9 cellular contexts compared by ENCODE assay signal in genomic region chr12:67482751-67483661, GRCh38.
DNase-seq lines count a peak whose midpoint lies in the region; ATAC-seq, FAIRE-seq and TF ChIP-seq lines count a peak whose summit lies in the region.
"Had no signal": no experiment of that assay in that cellular context is flagged by ENCODE, and none has a peak within 500 bp of the region (broad histone marks: within the 10 kb centered on the region; RNA-seq: fewer than 3 reads in every experiment).

No MANE protein-coding gene starts in this region.

- H2AFZ ChIP-seq in HepG2 (ENCODE audit: low read length), result no peak overlapping the region

- no peak for TF ChIP-seq RAD21 in HepG2 (CRISPR knock-in tag; IDR thresholded peaks at IDR 0.05)

- in situ Hi-C loops in HepG2 (cut with HindIII; ENCODE audit: extremely low pct_ligation_motif_present, low pct_unique_long_range_greater_than_20kb), result no loop called here

- CTCF ChIA-PET in HepG2 (lab: Yijun Ruan, JAX; ENCODE audit: low intra/inter-chr PET ratio, low total read pairs), result no interaction called here

- H3K4me3 ChIP-seq in right lobe of liver (no peak overlapping the region), HepG2 (replicated peaks in 1 of 3; ENCODE audit: insufficient read depth in 1 of 3, low read depth in 2 of 3, low read length in 3 of 3) (no peak overlapping the region), adipocyte (ENCODE audit: low read length) (no peak overlapping the region), lower lobe of right lung (no peak overlapping the region)

- peak; percentile 38 to 54 (median 48) for ATAC-seq in right lobe of liver
- ATAC-seq in HepG2, result no peak
- peak; percentile 44 for ATAC-seq in HG03520 (IDR thresholded peaks at IDR 0.05; ENCODE audit: unreplicated experiment)
- peak; percentile 82 for ATAC-seq in SK-N-SH treated with all-trans-retinoic acid at 6 μM for 48 hours
- peak; percentile 61 to 70 for ATAC-seq in lower lobe of right lung

- H3K36me3 ChIP-seq in right lobe of liver (no peaks in the 10 kb centered on the region), HepG2 (replicated peaks in 1 of 2; ENCODE audit: control insufficient read depth in 1 of 2, insufficient read depth in 2 of 2, low read length in 2 of 2) (no peaks in the 10 kb centered on the region), adipocyte (ENCODE audit: control insufficient read depth, insufficient read depth, low read length, severe bottlenecking) (no peaks in the 10 kb centered on the region), lower lobe of right lung (no peaks in the 10 kb centered on the region)

- DNase-seq in right lobe of liver, result peak in 2 of 3 donors; percentile 59 to 62
- no peak for DNase-seq in HepG2 (ENCODE audit: low spot score)
- peak; percentile 43 for DNase-seq in adipocyte (ENCODE audit: low read depth)
- DNase-seq in lower lobe of right lung, result peak; percentile 72
- peak; percentile 22 to 42 for DNase-seq in stimulated activated CD8-positive, alpha-beta memory T cell treated with anti-CD3 and anti-CD28 coated beads, Interleukin-15, amount 100 ng/mL, for 4 hours (ENCODE audit: low read depth in 2 of 2)
- DNase-seq in NCI-H146 (lab: John Stamatoyannopoulos, UW), result no peak

- no peaks in the 10 kb centered on the region for H3K4me1 ChIP-seq in right lobe of liver
- no peaks in the 10 kb centered on the region for H3K4me1 ChIP-seq in HepG2 (ENCODE audit: insufficient read depth, low read length)
- no peaks in the 10 kb centered on the region for H3K4me1 ChIP-seq in adipocyte (ENCODE audit: control insufficient read depth, insufficient read depth, low read length)
- H3K4me1 ChIP-seq in lower lobe of right lung, result peaks cover 14% of the 10 kb centered on the region

- no peak for TF ChIP-seq CTCF in right lobe of liver (IDR thresholded peaks at IDR 0.05)
- TF ChIP-seq CTCF in HepG2 (CRISPR knock-in tag; IDR thresholded peaks at IDR 0.05), result no peak
- no peak for TF ChIP-seq CTCF in lower lobe of right lung (IDR thresholded peaks at IDR 0.05)

- POLR2A ChIA-PET in HepG2 (lab: Yijun Ruan, JAX), result no interaction called here

- no peak for FAIRE-seq in HepG2 (lab: Jason Lieb, UNC)
- FAIRE-seq: endothelial cell of umbilical vein had no signal

- no peak overlapping the region for H3K27ac ChIP-seq in right lobe of liver
- no peak overlapping the region for H3K27ac ChIP-seq in HepG2 (ENCODE audit: extremely low read length, insufficient read depth, low read length)
- H3K27ac ChIP-seq in lower lobe of right lung, result no peak overlapping the region

- no peak overlapping the region for H3K4me2 ChIP-seq in HepG2 (ENCODE audit: low read depth, low read length)

- intact Hi-C loops in right lobe of liver (cut with DNase I), result no loop called here
- intact Hi-C loops in HepG2 (cut with micrococcal nuclease; ENCODE audit: unreplicated experiment), result no loop called here
- intact Hi-C loops in lower lobe of right lung (cut with DNase I), result no loop called here

- no peaks in the 10 kb centered on the region for H4K20me1 ChIP-seq in HepG2 (ENCODE audit: insufficient read depth, low read length)

- H3K79me2 ChIP-seq in HepG2 (ENCODE audit: insufficient read depth, low read length), result no peaks in the 10 kb centered on the region

- no TSS peak for BruUV-seq in HepG2 (replicated peaks; lab: Mats Ljungman, UMichigan)

- H3K27me3 ChIP-seq in right lobe of liver (no peaks in the 10 kb centered on the region), HepG2 (ENCODE audit: control insufficient read depth in 1 of 2, insufficient read depth in 2 of 2, low read length in 2 of 2) (no peaks in the 10 kb centered on the region), adipocyte (replicated peaks; ENCODE audit: control insufficient read depth, insufficient read depth, low read length) (peaks cover 6% of the 10 kb centered on the region), lower lobe of right lung (ENCODE audit: low read depth) (no peaks in the 10 kb centered on the region)

- TF ChIP-seq POLR2A in right lobe of liver (IDR thresholded peaks at IDR 0.05) (no peak), HepG2 (IDR thresholded peaks at IDR 0.05; ENCODE audit: insufficient read depth in 1 of 2, low read depth in 2 of 2, low read length in 2 of 2) (no peak)

- 28% methylated on average over 4 of the region's 6 CpGs for WGBS in right lobe of liver (ENCODE audit: insufficient coverage, low coverage, low lambda C conversion rate, missing lambda C conversion rate)
- WGBS in HepG2 (ENCODE audit: low lambda C conversion rate), result 6% methylated on average over 5 of the region's 6 CpGs

- H3K9me3 ChIP-seq in right lobe of liver, result no peaks in the 10 kb centered on the region
- peaks cover 14% of the 10 kb centered on the region; the same call in 1 of the 2 replicates for H3K9me3 ChIP-seq in HepG2 (ENCODE audit: low read length)
- H3K9me3 ChIP-seq in adipocyte (ENCODE audit: control insufficient read depth, low read length), result peaks cover 10% of the 10 kb centered on the region
- H3K9me3 ChIP-seq in lower lobe of right lung, result no peaks in the 10 kb centered on the region

- TF ChIP-seq EP300 in HepG2 (IDR thresholded peaks at IDR 0.05; ENCODE audit: low read depth in 2 of 2, low read length in 2 of 2) (no peak), HepG2 (CRISPR knock-in tag; IDR thresholded peaks at IDR 0.05; ENCODE audit: borderline replicate concordance) (no peak)

- no peak overlapping the region for H3K9ac ChIP-seq in HepG2 (ENCODE audit: insufficient read depth, low read depth, low read length)
- no peak overlapping the region for H3K9ac ChIP-seq in adipocyte (ENCODE audit: low read length)

TF ChIP-seq in HepG2, 621 proteins besides CTCF, POLR2A, EP300 and RAD21:
- TF ChIP-seq ZNF780A (CRISPR knock-in tag; IDR thresholded peaks at IDR 0.05) (no peak), ZNF546 (CRISPR knock-in tag; conservative IDR thresholded peaks at IDR 0.05) (no peak), STAG1 (CRISPR knock-in tag; IDR thresholded peaks at IDR 0.05) (no peak), GZF1 (CRISPR knock-in tag; IDR thresholded peaks at IDR 0.05) (no peak), ZNF121 (CRISPR knock-in tag; IDR thresholded peaks at IDR 0.05) (no peak), ZBTB37 (CRISPR knock-in tag; IDR thresholded peaks at IDR 0.05) (no peak), YEATS2 (CRISPR knock-in tag; IDR thresholded peaks at IDR 0.05; ENCODE audit: borderline replicate concordance) (no peak)

TF ChIP-seq in SK-N-SH treated with all-trans-retinoic acid at 6 μM for 48 hours, 23 proteins besides CTCF, POLR2A, EP300 and RAD21 (continues in another document):
- TF ChIP-seq BACH2 (CRISPR knock-in tag; IDR thresholded peaks at IDR 0.05; ENCODE audit: borderline replicate concordance), result no peak
- no peak for TF ChIP-seq SNAI2 (CRISPR knock-in tag; IDR thresholded peaks at IDR 0.05)
- TF ChIP-seq ISL1 (CRISPR knock-in tag; IDR thresholded peaks at IDR 0.05), result no peak
- no peak for TF ChIP-seq TOX (CRISPR knock-in tag; IDR thresholded peaks at IDR 0.05; ENCODE audit: borderline replicate concordance)
- TF ChIP-seq OSR1 (CRISPR knock-in tag; IDR thresholded peaks at IDR 0.05), result no peak
- TF ChIP-seq POU6F1 (CRISPR knock-in tag; IDR thresholded peaks at IDR 0.05; ENCODE audit: borderline replicate concordance, low read depth), result no peak
- no peak for TF ChIP-seq ESRRG (CRISPR knock-in tag; IDR thresholded peaks at IDR 0.05)
- TF ChIP-seq PATZ1 (CRISPR knock-in tag; IDR thresholded peaks at IDR 0.05; ENCODE audit: borderline replicate concordance), result no peak
- no peak for TF ChIP-seq ZFP3 (CRISPR knock-in tag; IDR thresholded peaks at IDR 0.05)
- no peak for TF ChIP-seq ZNF565 (CRISPR knock-in tag; conservative IDR thresholded peaks at IDR 0.05; ENCODE audit: low read depth)
- no peak for TF ChIP-seq PPARA (CRISPR knock-in tag; IDR thresholded peaks at IDR 0.05; ENCODE audit: borderline replicate concordance)

Comparison
In these comparisons a context has a peak if more than half of its experiments do, and no peak if none do; other contexts are left out.
1. DNase-seq: peak in right lobe of liver (2 of 3), adipocyte (single experiment), lower lobe of right lung (single experiment) and stimulated activated CD8-positive, alpha-beta memory T cell treated with anti-CD3 and anti-CD28 coated beads, Interleukin-15, amount 100 ng/mL, for 4 hours (2 of 2); none in HepG2 (single experiment) and NCI-H146 (single experiment).